In genomic region chr17:7011415-7011814, GRCh38 we compare ENCODE assay signal across 8 cellular contexts. TPM values are rescaled to one million over a fixed set of nuclear protein-coding genes. Genes with fewer than 3 reads are reported as not detected.
DNase-seq lines count a peak whose midpoint lies in the region; ATAC-seq and TF ChIP-seq lines count a peak whose summit lies in the region.

No MANE protein-coding gene starts in this region.

- peaks cover 40 to 80% (median 59%) of the 10 kb centered on the region in 7 donors for H3K4me1 Mint-ChIP-seq in naive thymus-derived CD4-positive, alpha-beta T cell

- H3K36me3 ChIP-seq in KMS-11 (ENCODE audit: insufficient read depth): no peaks in the 10 kb centered on the region
- peaks cover 0 to 25% (median 0%) of the 10 kb centered on the region in 3 experiments for H3K36me3 ChIP-seq in naive thymus-derived CD4-positive, alpha-beta T cell (ENCODE audit: control insufficient read depth in 2 of 3, insufficient read depth in 3 of 3, low read length in 3 of 3)

- H3K4me2 ChIP-seq in KMS-11: peak overlapping the region; percentile 66

- peaks cover 0 to 20% (median 0%) of the 10 kb centered on the region in 5 donors for H3K36me3 Mint-ChIP-seq in naive thymus-derived CD4-positive, alpha-beta T cell

- no peak overlapping the region for H2AFZ ChIP-seq in KMS-11 (ENCODE audit: low read depth)

- H3K4me1 ChIP-seq in KMS-11 (ENCODE audit: low read depth, poor library complexity, severe bottlenecking): peaks cover 4% of the 10 kb centered on the region
- H3K4me1 ChIP-seq in naive thymus-derived CD4-positive, alpha-beta T cell (ENCODE audit: control insufficient read depth in 2 of 2, insufficient read depth in 2 of 2, low read length in 2 of 2): peaks cover 31 to 38% of the 10 kb centered on the region in 2 donors

- POLR2A ChIA-PET in AG04450 (lab: Yijun Ruan, JAX): no interaction called here
- POLR2A ChIA-PET in naive thymus-derived CD4-positive, alpha-beta T cell (lab: Charles Lee): interaction anchor here (0.7 to 1.0 kb wide), 2 partner anchors 21 to 121 kb away, joined by 4 to 5 read pairs; no protein-coding TSS in a partner anchor

- H3K27ac ChIP-seq in AG04450 (ENCODE audit: low read depth, low read length) (no peak overlapping the region), KMS-11 (no peak overlapping the region), coronary artery (no peak overlapping the region)
- peak overlapping the region; percentile 99 for H3K27ac ChIP-seq in naive thymus-derived CD4-positive, alpha-beta T cell (ENCODE audit: low read depth, low read length)

- no peaks in the 10 kb centered on the region for H3K27me3 ChIP-seq in AG04450 (ENCODE audit: control insufficient read depth, insufficient read depth, low read length)
- no peaks in the 10 kb centered on the region for H3K27me3 ChIP-seq in KMS-11 (ENCODE audit: insufficient read depth, low read depth)
- H3K27me3 ChIP-seq in naive thymus-derived CD4-positive, alpha-beta T cell (ENCODE audit: control insufficient read depth in 2 of 2, insufficient read depth in 2 of 2, low read length in 2 of 2): no peaks in the 10 kb centered on the region

- H3K79me2 ChIP-seq in KMS-11 (ENCODE audit: insufficient read depth, low read depth): peaks cover 7% of the 10 kb centered on the region; the same call in 1 of the 2 replicates

- intact Hi-C loops in naive thymus-derived CD4-positive, alpha-beta T cell (cut with micrococcal nuclease): loop anchor here (5.0 to 10.0 kb wide), 9 partner anchors 36 to 1429 kb away; partner anchors contain the start of genes XAF1 (in 2 of the 2), FGF11 (in 1 of the 2), KIAA0753 (in 1 of the 2) and NDEL1 (in 1 of the 2)

- peaks cover 7% of the 10 kb centered on the region; the same call in 1 of the 2 replicates for H3K9me3 ChIP-seq in AG04450 (ENCODE audit: control insufficient read depth, insufficient read depth, low read length)
- H3K9me3 ChIP-seq in naive thymus-derived CD4-positive, alpha-beta T cell (ENCODE audit: control insufficient read depth in 2 of 3, low read length in 3 of 3): no peaks in the 10 kb centered on the region

- no peaks in the 10 kb centered on the region for H3K27me3 Mint-ChIP-seq in naive thymus-derived CD4-positive, alpha-beta T cell

- peak overlapping the region; percentile 85 to 99 (median 97) for H3K4me3 Mint-ChIP-seq in naive thymus-derived CD4-positive, alpha-beta T cell

- no peaks in the 10 kb centered on the region for H4K20me1 ChIP-seq in KMS-11 (ENCODE audit: insufficient read depth)

- TF ChIP-seq CTCF in AG04450 (IDR thresholded peaks at IDR 0.05; ENCODE audit: low read depth, low read length) (no peak), KMS-11 (conservative IDR thresholded peaks at IDR 0.05; ENCODE audit: low read depth, low read length) (no peak), coronary artery (IDR thresholded peaks at IDR 0.05) (no peak)

- no peak for ATAC-seq in naive thymus-derived CD4-positive, alpha-beta T cell
- ATAC-seq in GM21515 (IDR thresholded peaks at IDR 0.05; ENCODE audit: unreplicated experiment) (no peak), GM21367 (IDR thresholded peaks at IDR 0.05; ENCODE audit: unreplicated experiment) (no peak)

- peak overlapping the region; percentile 97 to 100 (median 100) for H3K27ac Mint-ChIP-seq in naive thymus-derived CD4-positive, alpha-beta T cell

- H3K4me3 ChIP-seq in AG04450 (ENCODE audit: low read depth, low read length): peak overlapping the region; percentile 97
- H3K4me3 ChIP-seq in KMS-11 (IDR thresholded peaks at IDR 0.05; ENCODE audit: insufficient read depth, low read depth, low read length): no peak overlapping the region
- H3K4me3 ChIP-seq in coronary artery: peak overlapping the region; percentile 93
- H3K4me3 ChIP-seq in naive thymus-derived CD4-positive, alpha-beta T cell (ENCODE audit: low read length): peak overlapping the region; percentile 97

- H3K9ac ChIP-seq in KMS-11: no peak overlapping the region

- CTCF ChIA-PET in AG04450 (lab: Charles Lee): interaction anchor here (2.6 to 3.8 kb wide), 3 partner anchors 10 to 100 kb away, joined by 17 to 25 read pairs (median 18); no protein-coding TSS in a partner anchor
- CTCF ChIA-PET in naive thymus-derived CD4-positive, alpha-beta T cell (lab: Charles Lee): interaction anchor here (1.2 to 9.4 kb wide), 3 partner anchors 10 to 97 kb away, joined by 7 to 121 read pairs (median 7); no protein-coding TSS in a partner anchor

- peaks cover 0 to 5% (median 0%) of the 10 kb centered on the region in 11 donors for H3K9me3 Mint-ChIP-seq in naive thymus-derived CD4-positive, alpha-beta T cell

- no peak for DNase-seq in AG04450 (ENCODE audit: low read depth, low spot score)
- no peak for DNase-seq in coronary artery (ENCODE audit: low spot score)
- DNase-seq in naive thymus-derived CD4-positive, alpha-beta T cell: no peak
- DNase-seq in DMS 273 (lab: John Stamatoyannopoulos, UW; ENCODE audit: unreplicated experiment): no peak
- no peak for DNase-seq in SHP77 treated with DMSO at 0.1 percent for 48 hours (lab: John Stamatoyannopoulos, UW)

RNA-seq across cellular contexts. Expression of gene RNASEK, which starts 1.0 kb away (rescaled TPM):
- 240 and 332 TPM in 2 replicates for polyA plus RNA-seq in AG04450 (2011; rRNA removed)
- 85.9 and 117 TPM in 2 replicates for polyA minus RNA-seq in AG04450 (2011; rRNA and poly(A)+ RNA removed)
- total RNA-seq in naive thymus-derived CD4-positive, alpha-beta T cell: 100 to 1,000 TPM; 107 to 184 (median 140) TPM
- 100 to 1,000 TPM; 539 to 628 TPM for polyA plus RNA-seq in naive thymus-derived CD4-positive, alpha-beta T cell

RNA-seq across cellular contexts. Expression of gene BCL6B, which starts 11.4 kb away (rescaled TPM):
- polyA plus RNA-seq in AG04450 (2011; rRNA removed): 0.02 TPM in 1 of 2 replicates, not detected in the other
- polyA minus RNA-seq in AG04450 (2011; rRNA and poly(A)+ RNA removed): not detected in 2 replicates
- under 1 TPM in 1 of 5 experiments, not detected in 4; 0.70 TPM for total RNA-seq in naive thymus-derived CD4-positive, alpha-beta T cell
- not detected for polyA plus RNA-seq in naive thymus-derived CD4-positive, alpha-beta T cell

RNA-seq across cellular contexts. Expression of gene ALOX12, which starts 15.6 kb away (rescaled TPM):
- polyA plus RNA-seq in AG04450 (2011; rRNA removed): not detected in 2 replicates
- polyA minus RNA-seq in AG04450 (2011; rRNA and poly(A)+ RNA removed): not detected in 2 replicates
- 1 to 10 TPM in 1 of 5 experiments, not detected in 4; 1.0 TPM for total RNA-seq in naive thymus-derived CD4-positive, alpha-beta T cell
- under 1 TPM; 0.08 to 0.48 TPM for polyA plus RNA-seq in naive thymus-derived CD4-positive, alpha-beta T cell

RNA-seq across cellular contexts. Expression of gene SLC16A13, which starts 24.4 kb away (rescaled TPM):
- polyA plus RNA-seq in AG04450 (2011; rRNA removed): 1.5 and 1.7 TPM in 2 replicates
- 1.8 and 2.4 TPM in 2 replicates for polyA minus RNA-seq in AG04450 (2011; rRNA and poly(A)+ RNA removed)
- total RNA-seq in naive thymus-derived CD4-positive, alpha-beta T cell: 10 to 100 TPM in 3 of 5 experiments, 1 to 10 TPM in 2; 3.4 to 20.9 (median 15.0) TPM
- 1 to 10 TPM; 1.8 to 3.5 TPM for polyA plus RNA-seq in naive thymus-derived CD4-positive, alpha-beta T cell

RNA-seq across cellular contexts. Expression of gene SLC16A11, which starts 32.5 kb away (rescaled TPM):
- polyA plus RNA-seq in AG04450 (2011; rRNA removed): not detected in 2 replicates
- not detected in 2 replicates for polyA minus RNA-seq in AG04450 (2011; rRNA and poly(A)+ RNA removed)
- total RNA-seq in naive thymus-derived CD4-positive, alpha-beta T cell: 1 to 10 TPM in 3 of 5 experiments, under 1 TPM in 2; 0.24 to 1.7 (median 1.4) TPM
- polyA plus RNA-seq in naive thymus-derived CD4-positive, alpha-beta T cell: 1 to 10 TPM; 1.1 TPM
